10 cellular contexts compared by ENCODE assay signal in genomic region chr13:114101325-114101821, GRCh38. TPM values are rescaled to one million over a fixed set of nuclear protein-coding genes. Genes with fewer than 3 reads are reported as not detected.
A peak's percentile ranks its signal among the peaks of the same experiment; 100 is the strongest.
DNase-seq lines count a peak whose midpoint lies in the region; ATAC-seq and TF ChIP-seq lines count a peak whose summit lies in the region.
"Had no signal": no experiment of that assay in that cellular context is flagged by ENCODE, and none has a peak within 500 bp of the region (broad histone marks: within the 10 kb centered on the region; RNA-seq: fewer than 3 reads in every experiment).

No MANE protein-coding gene starts in this region.

- no peaks in the 10 kb centered on the region for H3K4me1 ChIP-seq in HEK293 (ENCODE audit: control insufficient read depth, insufficient read depth, low read length)
- peaks cover 0 to 81% (median 62%) of the 10 kb centered on the region in 6 donors for H3K4me1 ChIP-seq in spleen

- no peaks in the 10 kb centered on the region for H3K27me3 ChIP-seq in spleen (replicated peaks in 1 of 7)

- no peak overlapping the region for H3K4me3 Mint-ChIP-seq in endothelial cell (ENCODE audit: unreplicated experiment)

- H3K9me3 ChIP-seq in HEK293 (ENCODE audit: control insufficient read depth, insufficient read depth, low read depth, low read length) (no peaks in the 10 kb centered on the region), spleen (no peaks in the 10 kb centered on the region)

- H3K9me3 Mint-ChIP-seq in endothelial cell (ENCODE audit: unreplicated experiment): no peaks in the 10 kb centered on the region

- H3K36me3 ChIP-seq in HEK293 (ENCODE audit: control insufficient read depth in 2 of 2, insufficient read depth in 1 of 2, low read length in 2 of 2) (no peaks in the 10 kb centered on the region), spleen (peaks cover 0 to 18% (median 0%) of the 10 kb centered on the region in 6 donors)

- TF ChIP-seq POLR2A in spleen (IDR thresholded peaks at IDR 0.05): no peak

- H3K4me3 ChIP-seq in HEK293 (ENCODE audit: low read depth, low read length) (no peak overlapping the region), spleen (no peak overlapping the region)

- TF ChIP-seq CTCF in HEK293 (tag by site-specific recombination; IDR thresholded peaks at IDR 0.05): no peak
- TF ChIP-seq CTCF in spleen (IDR thresholded peaks at IDR 0.05 in 8 of 11, conservative IDR thresholded peaks at IDR 0.05 in 3 of 11): no peak
- TF ChIP-seq CTCF in endothelial cell (IDR thresholded peaks at IDR 0.05; ENCODE audit: unreplicated experiment): no peak

- DNase-seq in left kidney (ENCODE audit: low read depth, low spot score): peak; percentile 13
- DNase-seq in spleen: peak; percentile 68
- DNase-seq in endothelial cell (ENCODE audit: low spot score): no peak
- no peak for DNase-seq in stimulated activated CD4-positive, alpha-beta T cell treated with anti-CD3 and anti-CD28 coated beads, Interleukin-4, amount 100 ng/mL, for 4 hours
- no peak for DNase-seq in NCI-H1092 treated with DMSO at 0.1 percent for 48 hours (lab: John Stamatoyannopoulos, UW)
- DNase-seq: DMS153, PC-3 had no signal

- ATAC-seq in GM21528 (IDR thresholded peaks at IDR 0.05; ENCODE audit: low FRiP score, unreplicated experiment): no peak

- POLR2A ChIA-PET in HEK293 (lab: Yijun Ruan, JAX): no interaction called here

- H3K4me1 Mint-ChIP-seq in endothelial cell (ENCODE audit: unreplicated experiment): peaks cover 12% of the 10 kb centered on the region

- CTCF ChIA-PET in HEK293 (lab: Yijun Ruan, JAX): interaction anchor here (0.6 kb wide), 1 partner anchor 190 kb away, joined by 4 read pairs; no protein-coding TSS in a partner anchor

- H3K27ac Mint-ChIP-seq in endothelial cell (ENCODE audit: unreplicated experiment): no peak overlapping the region

- H3K36me3 Mint-ChIP-seq in endothelial cell (ENCODE audit: low read depth, unreplicated experiment): peaks cover 10% of the 10 kb centered on the region

- intact Hi-C loops in spleen (cut with DNase I; ENCODE audit: low total_unique reads): no loop called here

- H3K27me3 Mint-ChIP-seq in endothelial cell (ENCODE audit: unreplicated experiment): peaks cover 16% of the 10 kb centered on the region

- WGBS in spleen, 5 donors: 66 to 75% (median 69%) methylated on average over 16 to 17 of the region's 17 CpGs

- no peak overlapping the region for H3K27ac ChIP-seq in HEK293 (ENCODE audit: extremely low read depth, low read depth, low read length)
- peak overlapping the region; percentile 72 for H3K27ac ChIP-seq in angular gyrus (ENCODE audit: low read depth, low read length)
- H3K27ac ChIP-seq in spleen: peak overlapping the region in 5 of 8 donors; percentile 14 to 65 (median 49)

TF ChIP-seq in HEK293, 187 proteins besides CTCF, POLR2A, EP300 and RAD21:
- TF ChIP-seq ZNF830 (tag by site-specific recombination; IDR thresholded peaks at IDR 0.05; ENCODE audit: low read depth) (no peak), ZNF785 (tag by site-specific recombination; IDR thresholded peaks at IDR 0.05) (no peak), IKZF3 (tag by site-specific recombination; IDR thresholded peaks at IDR 0.05) (peak; percentile 46; the same call in 1 of the 2 replicates), ZNF132 (tag by site-specific recombination; IDR thresholded peaks at IDR 0.05; ENCODE audit: borderline replicate concordance) (no peak), ZNF664 (tag by site-specific recombination; IDR thresholded peaks at IDR 0.05) (no peak), ZEB2 (tag by site-specific recombination; IDR thresholded peaks at IDR 0.05) (no peak), ZIC2 (tag by site-specific recombination; IDR thresholded peaks at IDR 0.05) (peak; percentile 45; the same call in 1 of the 2 replicates), ZSCAN30 (tag by site-specific recombination; IDR thresholded peaks at IDR 0.05) (peak; percentile 93), SCRT2 (tag by site-specific recombination; IDR thresholded peaks at IDR 0.05) (no peak), ZFHX2 (tag by site-specific recombination; conservative IDR thresholded peaks at IDR 0.05) (no peak), SP7 (tag by site-specific recombination; IDR thresholded peaks at IDR 0.05) (no peak), OSR2 (tag by site-specific recombination; IDR thresholded peaks at IDR 0.05) (no peak), GLIS1 (tag by site-specific recombination; IDR thresholded peaks at IDR 0.05) (peak; percentile 81), ZNF324 (tag by site-specific recombination; IDR thresholded peaks at IDR 0.05) (no peak)

RNA-seq across cellular contexts. Expression of gene RASA3, which starts 31.1 kb away (rescaled TPM):
- total RNA-seq in spleen: 10 to 100 TPM; 35.9 to 52.8 (median 52.0) TPM
- polyA plus RNA-seq in spleen: 10 to 100 TPM; 11.7 to 17.2 (median 12.1) TPM
- total RNA-seq in endothelial cell (ENCODE audit: unreplicated experiment): 34.0 TPM

Comparison
In these comparisons a context has a peak if more than half of its experiments do, and no peak if none do; other contexts are left out.
1. DNase-seq: peak in left kidney (single experiment) and spleen (single experiment); none in endothelial cell (single experiment), stimulated activated CD4-positive, alpha-beta T cell treated with anti-CD3 and anti-CD28 coated beads, Interleukin-4, amount 100 ng/mL, for 4 hours (0 of 2) and NCI-H1092 treated with DMSO at 0.1 percent for 48 hours (single experiment).